12 cellular contexts compared by ENCODE assay signal in genomic region chr7:106891545-106892410, GRCh38. TPM values are rescaled to one million over a fixed set of nuclear protein-coding genes. Genes with fewer than 3 reads are reported as not detected.
DNase-seq lines count a peak whose midpoint lies in the region; ATAC-seq, FAIRE-seq and TF ChIP-seq lines count a peak whose summit lies in the region.
"Had no signal": no experiment of that assay in that cellular context is flagged by ENCODE, and none has a peak within 500 bp of the region (broad histone marks: within the 10 kb centered on the region; RNA-seq: fewer than 3 reads in every experiment).

No MANE protein-coding gene starts in this region.

- no peaks in the 10 kb centered on the region for H3K9me3 ChIP-seq in naive thymus-derived CD4-positive, alpha-beta T cell (ENCODE audit: control insufficient read depth in 2 of 3, low read length in 3 of 3)

- CTCF ChIA-PET in naive thymus-derived CD4-positive, alpha-beta T cell (lab: Charles Lee): no interaction called here
- CTCF ChIA-PET in activated CD8-positive, alpha-beta T cell treated with anti-CD3 and anti-CD28 coated beads for 36 hours (lab: Charles Lee): interaction anchor here (1.6 kb wide), 2 partner anchors 9 kb away, joined by 4 to 5 read pairs; no protein-coding TSS in a partner anchor

- POLR2A ChIA-PET in naive thymus-derived CD4-positive, alpha-beta T cell (lab: Charles Lee): no interaction called here
- POLR2A ChIA-PET in activated CD8-positive, alpha-beta T cell treated with anti-CD3 and anti-CD28 coated beads for 36 hours (lab: Charles Lee): interaction anchor here (1.8 kb wide), 1 partner anchor 10 kb away, joined by 5 read pairs; no protein-coding TSS in a partner anchor

- no peak overlapping the region for H3K4me3 ChIP-seq in bronchial epithelial cell (ENCODE audit: low read depth, low read length)
- H3K4me3 ChIP-seq in retinal pigment epithelial cell (ENCODE audit: low read length): no peak overlapping the region
- no peak overlapping the region for H3K4me3 ChIP-seq in naive thymus-derived CD4-positive, alpha-beta T cell (ENCODE audit: low read length)

- no peak overlapping the region for H3K4me3 Mint-ChIP-seq in naive thymus-derived CD4-positive, alpha-beta T cell
- no peak overlapping the region for H3K4me3 Mint-ChIP-seq in activated CD8-positive, alpha-beta T cell treated with anti-CD3 and anti-CD28 coated beads for 36 hours
- H3K4me3 Mint-ChIP-seq: activated T-cell treated with anti-CD3 and anti-CD28 coated beads, Interleukin-2, amount 50 U/mL, for 72 hours; mesothelial cell of epicardium had no signal

- H3K9me3 Mint-ChIP-seq in naive thymus-derived CD4-positive, alpha-beta T cell: peaks cover 0 to 6% (median 0%) of the 10 kb centered on the region in 11 donors
- H3K9me3 Mint-ChIP-seq in activated CD8-positive, alpha-beta T cell treated with anti-CD3 and anti-CD28 coated beads for 36 hours: no peaks in the 10 kb centered on the region
- H3K9me3 Mint-ChIP-seq: activated T-cell treated with anti-CD3 and anti-CD28 coated beads, Interleukin-2, amount 50 U/mL, for 72 hours; IgD-negative memory B cell; mesothelial cell of epicardium had no signal

- peaks cover 0 to 6% of the 10 kb centered on the region in 2 donors for H3K4me1 ChIP-seq in naive thymus-derived CD4-positive, alpha-beta T cell (ENCODE audit: control insufficient read depth in 2 of 2, insufficient read depth in 2 of 2, low read length in 2 of 2)

- no peak for ATAC-seq in naive thymus-derived CD4-positive, alpha-beta T cell
- ATAC-seq in activated CD8-positive, alpha-beta T cell treated with anti-CD3 and anti-CD28 coated beads for 36 hours: no peak
- ATAC-seq: activated T-cell treated with anti-CD3 and anti-CD28 coated beads, Interleukin-2, amount 50 U/mL, for 72 hours had no signal

- intact Hi-C loops in naive thymus-derived CD4-positive, alpha-beta T cell (cut with micrococcal nuclease): loop anchor here in 1 of 2 donors (10.0 kb wide), 1 partner anchor 153 kb away; the partner anchor contains the start of gene PRKAR2B
- intact Hi-C loops in activated CD8-positive, alpha-beta T cell treated with anti-CD3 and anti-CD28 coated beads for 36 hours (cut with micrococcal nuclease): loop anchor here (10.0 kb wide), 1 partner anchor 63 kb away; no protein-coding TSS in a partner anchor

- TF ChIP-seq CTCF in bronchial epithelial cell (IDR thresholded peaks at IDR 0.05; ENCODE audit: insufficient read depth, low read length, severe bottlenecking) (no peak), retinal pigment epithelial cell (conservative IDR thresholded peaks at IDR 0.05; ENCODE audit: low read depth, low read length) (peak; percentile 33)
- no peak for TF ChIP-seq CTCF in activated CD8-positive, alpha-beta T cell treated with anti-CD3 and anti-CD28 coated beads for 36 hours (IDR thresholded peaks at IDR 0.05)

- no peaks in the 10 kb centered on the region for H3K27me3 ChIP-seq in bronchial epithelial cell (ENCODE audit: control insufficient read depth, insufficient read depth, low read length)
- no peaks in the 10 kb centered on the region for H3K27me3 ChIP-seq in naive thymus-derived CD4-positive, alpha-beta T cell (ENCODE audit: control insufficient read depth in 2 of 2, insufficient read depth in 2 of 2, low read length in 2 of 2)

- peak; percentile 11 for DNase-seq in NCI-H82 (lab: John Stamatoyannopoulos, UW)
- no peak for DNase-seq in NCI-H82 treated with DMSO at 0.1 percent for 48 hours (lab: John Stamatoyannopoulos, UW; ENCODE audit: unreplicated experiment)
- DNase-seq in NAMALWA (ENCODE audit: low spot score): peak; percentile 20
- DNase-seq in bronchial epithelial cell (ENCODE audit: low read depth): peak; percentile 13
- DNase-seq in retinal pigment epithelial cell (ENCODE audit: low read depth): no peak
- no peak for DNase-seq in naive thymus-derived CD4-positive, alpha-beta T cell
- no peak for DNase-seq in activated CD8-positive, alpha-beta T cell treated with anti-CD3 and anti-CD28 coated beads for 36 hours
- no peak for DNase-seq in stimulated activated CD4-positive, alpha-beta T cell treated with anti-CD3 and anti-CD28 coated beads, Interleukin-4, amount 100 ng/mL, for 1 hour
- DNase-seq: activated T-cell treated with anti-CD3 and anti-CD28 coated beads, Interleukin-2, amount 50 U/mL, for 72 hours; glutamatergic neuron had no signal

- no peak overlapping the region for H3K27ac Mint-ChIP-seq in naive thymus-derived CD4-positive, alpha-beta T cell
- H3K27ac Mint-ChIP-seq in activated CD8-positive, alpha-beta T cell treated with anti-CD3 and anti-CD28 coated beads for 36 hours: no peak overlapping the region
- H3K27ac Mint-ChIP-seq: mesothelial cell of epicardium had no signal

- H3K27me3 Mint-ChIP-seq in naive thymus-derived CD4-positive, alpha-beta T cell: no peaks in the 10 kb centered on the region
- H3K27me3 Mint-ChIP-seq in activated CD8-positive, alpha-beta T cell treated with anti-CD3 and anti-CD28 coated beads for 36 hours: no peaks in the 10 kb centered on the region
- H3K27me3 Mint-ChIP-seq: IgD-negative memory B cell had no signal

- peaks cover 31 to 80% (median 59%) of the 10 kb centered on the region in 5 donors for H3K36me3 Mint-ChIP-seq in naive thymus-derived CD4-positive, alpha-beta T cell
- peaks cover 55% of the 10 kb centered on the region for H3K36me3 Mint-ChIP-seq in activated CD8-positive, alpha-beta T cell treated with anti-CD3 and anti-CD28 coated beads for 36 hours (ENCODE audit: low read depth)
- H3K36me3 Mint-ChIP-seq: mesothelial cell of epicardium had no signal

- no peak overlapping the region for H3K27ac ChIP-seq in naive thymus-derived CD4-positive, alpha-beta T cell (ENCODE audit: low read depth, low read length)

- no peak for FAIRE-seq in bronchial epithelial cell (lab: Jason Lieb, UNC)

- peaks cover 0 to 32% (median 14%) of the 10 kb centered on the region in 7 donors for H3K4me1 Mint-ChIP-seq in naive thymus-derived CD4-positive, alpha-beta T cell
- peaks cover 33% of the 10 kb centered on the region for H3K4me1 Mint-ChIP-seq in activated CD8-positive, alpha-beta T cell treated with anti-CD3 and anti-CD28 coated beads for 36 hours (ENCODE audit: low read depth)

- no peaks in the 10 kb centered on the region for H3K36me3 ChIP-seq in bronchial epithelial cell (ENCODE audit: control insufficient read depth, insufficient read depth, low read length)
- peaks cover 11 to 82% (median 21%) of the 10 kb centered on the region in 3 experiments for H3K36me3 ChIP-seq in naive thymus-derived CD4-positive, alpha-beta T cell (ENCODE audit: control insufficient read depth in 2 of 3, insufficient read depth in 3 of 3, low read length in 3 of 3)

RNA-seq across cellular contexts. Expression of gene PIK3CG, which starts 26.7 kb away (rescaled TPM):
- not detected in 2 replicates for total RNA-seq in bronchial epithelial cell
- total RNA-seq in naive thymus-derived CD4-positive, alpha-beta T cell: 10 to 100 TPM; 25.1 to 54.9 (median 30.6) TPM
- polyA plus RNA-seq in naive thymus-derived CD4-positive, alpha-beta T cell: 10 to 100 TPM; 15.3 to 21.7 TPM
- 10 to 100 TPM; 26.8 to 27.0 TPM for total RNA-seq in activated CD8-positive, alpha-beta T cell treated with anti-CD3 and anti-CD28 coated beads for 36 hours

Comparison
In these comparisons a context has a peak if more than half of its experiments do, and no peak if none do; other contexts are left out.
1. DNase-seq: peak in NCI-H82 (single experiment), NAMALWA (single experiment) and bronchial epithelial cell (single experiment); none in NCI-H82 treated with DMSO at 0.1 percent for 48 hours (single experiment), retinal pigment epithelial cell (single experiment), naive thymus-derived CD4-positive, alpha-beta T cell (0 of 9), activated CD8-positive, alpha-beta T cell treated with anti-CD3 and anti-CD28 coated beads for 36 hours (single experiment) and stimulated activated CD4-positive, alpha-beta T cell treated with anti-CD3 and anti-CD28 coated beads, Interleukin-4, amount 100 ng/mL, for 1 hour (single experiment).
2. RNA of gene PIK3CG, which starts 26.7 kb away (total RNA-seq): 25.1 to 54.9 TPM in naive thymus-derived CD4-positive, alpha-beta T cell and 26.8 to 27.0 TPM in activated CD8-positive, alpha-beta T cell treated with anti-CD3 and anti-CD28 coated beads for 36 hours; not detected in bronchial epithelial cell; every median in the first group is over 10 times any median in the second.